19 cellular contexts compared by ENCODE assay signal in genomic region chr20:37375227-37375626, GRCh38. TPM values are rescaled to one million over a fixed set of nuclear protein-coding genes. Genes with fewer than 3 reads are reported as not detected.
DNase-seq lines count a peak whose midpoint lies in the region; ATAC-seq, FAIRE-seq and TF ChIP-seq lines count a peak whose summit lies in the region.
"Had no signal": no experiment of that assay in that cellular context is flagged by ENCODE, and none has a peak within 500 bp of the region (broad histone marks: within the 10 kb centered on the region; RNA-seq: fewer than 3 reads in every experiment).

No MANE protein-coding gene starts in this region.

- no peak overlapping the region for H4K8ac ChIP-seq in trophoblast cell (ENCODE audit: low read depth, low read length)

- TF ChIP-seq CTCF in lower lobe of right lung (IDR thresholded peaks at IDR 0.05): no peak

- no peak overlapping the region for H3K9ac ChIP-seq in trophoblast cell (ENCODE audit: low read length)

- H3K36me3 ChIP-seq in trophoblast cell (ENCODE audit: control insufficient read depth in 1 of 2, insufficient read depth in 2 of 2, low read length in 2 of 2) (peaks cover 41 to 46% of the 10 kb centered on the region in 2 experiments), lower lobe of right lung (peaks cover 9% of the 10 kb centered on the region)

- no peak overlapping the region for H3K18ac ChIP-seq in trophoblast cell (ENCODE audit: low read length)

- H2AK5ac ChIP-seq in trophoblast cell (ENCODE audit: low read length): no peak overlapping the region

- H2BK5ac ChIP-seq in trophoblast cell (ENCODE audit: low read depth, low read length, poor library complexity): no peak overlapping the region

- H3K4me2 ChIP-seq in trophoblast cell (ENCODE audit: low read length): no peak overlapping the region

- no peaks in the 10 kb centered on the region for H3K27me3 ChIP-seq in trophoblast cell (ENCODE audit: insufficient read depth, low read length)
- H3K27me3 ChIP-seq in lower lobe of right lung (ENCODE audit: low read depth): no peaks in the 10 kb centered on the region
- H3K27me3 ChIP-seq: MG63, stomach, vagina had no signal

- WGBS in trophoblast cell (ENCODE audit: extremely low coverage, insufficient coverage, insufficient read length): no CpG with 5 or more reads among the region's 4 CpGs

- peak overlapping the region; percentile 93 for H3K4ac ChIP-seq in trophoblast cell (ENCODE audit: low read depth, low read length)

- H3K14ac ChIP-seq in trophoblast cell (ENCODE audit: low read length): no peak overlapping the region

- intact Hi-C loops in lower lobe of right lung (cut with DNase I): no loop called here

- no peak overlapping the region for H3K27ac ChIP-seq in trophoblast cell (ENCODE audit: low read depth, low read length)
- H3K27ac ChIP-seq in lower lobe of right lung: no peak overlapping the region
- H3K27ac ChIP-seq: prostate gland, stomach, vagina had no signal

- H3K79me1 ChIP-seq in trophoblast cell (ENCODE audit: low read length): peaks cover 9% of the 10 kb centered on the region

- no peak overlapping the region for H2BK12ac ChIP-seq in trophoblast cell (ENCODE audit: low read length)

- peaks cover 34% of the 10 kb centered on the region for H3K79me2 ChIP-seq in trophoblast cell (ENCODE audit: control insufficient read depth, insufficient read depth, low read length, poor library complexity)

- H3K4me1 ChIP-seq in trophoblast cell (ENCODE audit: control insufficient read depth in 1 of 2, insufficient read depth in 2 of 2, low read length in 2 of 2): peaks cover 10 to 19% of the 10 kb centered on the region in 2 experiments
- peaks cover 10% of the 10 kb centered on the region for H3K4me1 ChIP-seq in lower lobe of right lung
- H3K4me1 ChIP-seq: prostate gland had no signal

- FAIRE-seq in GM18507 (lab: Jason Lieb, UNC): peak; percentile 82
- FAIRE-seq: HepG2 had no signal

- H3K4me3 ChIP-seq in trophoblast cell (ENCODE audit: low read depth, low read length) (no peak overlapping the region), lower lobe of right lung (no peak overlapping the region)
- H3K4me3 ChIP-seq: MG63, prostate gland, stomach, vagina had no signal

- H4K12ac ChIP-seq in trophoblast cell (ENCODE audit: low read depth, low read length): no peak overlapping the region

- H3K9me3 ChIP-seq in trophoblast cell (ENCODE audit: insufficient read depth, low read depth, low read length) (peaks cover 2% of the 10 kb centered on the region), lower lobe of right lung (no peaks in the 10 kb centered on the region)
- H3K9me3 ChIP-seq: MG63, prostate gland, stomach, vagina had no signal

- no peak overlapping the region for H4K91ac ChIP-seq in trophoblast cell (ENCODE audit: low read depth, low read length)

- H2AFZ ChIP-seq in trophoblast cell (ENCODE audit: insufficient read depth, low read length, poor library complexity): no peak overlapping the region

- DNase-seq in GM18507 (ENCODE audit: extremely low spot score, insufficient read length, low read depth) (no peak), trophoblast cell (no peak), NCI-H2081 treated with DMSO at 0.1 percent for 48 hours (lab: John Stamatoyannopoulos, UW) (no peak), GDM1 (lab: John Stamatoyannopoulos, UW) (no peak), lower lobe of right lung (no peak)
- DNase-seq: activated naive CD4-positive, alpha-beta T cell treated with anti-CD3 and anti-CD28 coated beads for 36 hours; COR-L47; mammary epithelial cell; MG63; natural killer cell; NCI-H187 treated with DMSO at 0.1 percent for 48 hours; stomach had no signal

- H2BK120ac ChIP-seq in trophoblast cell (ENCODE audit: insufficient read depth, low read length, poor library complexity): no peak overlapping the region

- ATAC-seq in GM21423 (IDR thresholded peaks at IDR 0.05; ENCODE audit: unreplicated experiment) (peak; percentile 67), HG03196 (IDR thresholded peaks at IDR 0.05; ENCODE audit: unreplicated experiment) (peak; percentile 39), GM21529 (IDR thresholded peaks at IDR 0.05; ENCODE audit: unreplicated experiment) (no peak), lower lobe of right lung (no peak)
- ATAC-seq: activated CD4-positive, CD25-positive, alpha-beta regulatory T cell treated with anti-CD3 and anti-CD28 coated beads, Interleukin-2, amount 50 U/mL, for 24 hours; HepG2; natural killer cell had no signal

- H3K23ac ChIP-seq in trophoblast cell (ENCODE audit: low read length): no peak overlapping the region

RNA-seq across cellular contexts. Expression of gene SRC, which starts 29.3 kb away (rescaled TPM):
- polyA plus RNA-seq in trophoblast cell (2013): 188 and 198 TPM in 2 replicates
- 72.7 TPM for total RNA-seq in lower lobe of right lung

Comparison
In these comparisons a context has a peak if more than half of its experiments do, and no peak if none do; other contexts are left out.
1. ATAC-seq: peak in GM21423 (single experiment) and HG03196 (single experiment); none in GM21529 (single experiment) and lower lobe of right lung (0 of 2).